8 cellular contexts compared by ENCODE assay signal in genomic region chr20:33859157-33859695, GRCh38. TPM values are rescaled to one million over a fixed set of nuclear protein-coding genes. Genes with fewer than 3 reads are reported as not detected.
DNase-seq lines count a peak whose midpoint lies in the region; ATAC-seq and TF ChIP-seq lines count a peak whose summit lies in the region.

No MANE protein-coding gene starts in this region.

- no peaks in the 10 kb centered on the region for H3K9me3 ChIP-seq in mucosa of descending colon

- peaks cover 6% of the 10 kb centered on the region for H3K4me1 ChIP-seq in mucosa of descending colon (ENCODE audit: low read depth)

- intact Hi-C loops in mucosa of descending colon (cut with DNase I, micrococcal nuclease): no loop called here

- ATAC-seq in HG03097 (IDR thresholded peaks at IDR 0.05; ENCODE audit: low FRiP score, unreplicated experiment) (peak; percentile 52), mucosa of descending colon (peak; percentile 25), GM21576 (IDR thresholded peaks at IDR 0.05; ENCODE audit: unreplicated experiment) (no peak)

- H3K4me3 ChIP-seq in mucosa of descending colon: no peak overlapping the region
- H3K4me3 ChIP-seq in coronary artery: no peak overlapping the region

- no peaks in the 10 kb centered on the region for H3K27me3 Mint-ChIP-seq in activated T-cell treated with anti-CD3 and anti-CD28 coated beads, Interleukin-2, amount 50 U/mL, for 24 hours

- peaks cover 4% of the 10 kb centered on the region for H3K36me3 ChIP-seq in mucosa of descending colon (ENCODE audit: low read depth)

- H3K9me3 Mint-ChIP-seq in activated T-cell treated with anti-CD3 and anti-CD28 coated beads, Interleukin-2, amount 50 U/mL, for 24 hours: no peaks in the 10 kb centered on the region

- H3K27ac ChIP-seq in coronary artery: peak overlapping the region in 1 of 2 donors; percentile 16

- H3K27ac Mint-ChIP-seq in activated T-cell treated with anti-CD3 and anti-CD28 coated beads, Interleukin-2, amount 50 U/mL, for 24 hours: peak overlapping the region; percentile 86

- peaks cover 32% of the 10 kb centered on the region for H3K36me3 Mint-ChIP-seq in activated T-cell treated with anti-CD3 and anti-CD28 coated beads, Interleukin-2, amount 50 U/mL, for 24 hours (ENCODE audit: low read depth)

- peaks cover 30% of the 10 kb centered on the region for H3K4me1 Mint-ChIP-seq in activated T-cell treated with anti-CD3 and anti-CD28 coated beads, Interleukin-2, amount 50 U/mL, for 24 hours (ENCODE audit: low read depth)

- DNase-seq in Daoy (ENCODE audit: low read depth): peak; percentile 9
- DNase-seq in activated T-cell treated with anti-CD3 and anti-CD28 coated beads, Interleukin-2, amount 50 U/mL, for 24 hours: peak; percentile 51
- DNase-seq in mucosa of descending colon: no peak
- DNase-seq in coronary artery (ENCODE audit: low spot score): no peak
- no peak for DNase-seq in NCI-H2196 (lab: John Stamatoyannopoulos, UW; ENCODE audit: unreplicated experiment)
- DNase-seq in HuH-7.5 (ENCODE audit: low spot score): no peak

- no peak overlapping the region for H3K4me3 Mint-ChIP-seq in activated T-cell treated with anti-CD3 and anti-CD28 coated beads, Interleukin-2, amount 50 U/mL, for 24 hours

- no peak for TF ChIP-seq CTCF in mucosa of descending colon (IDR thresholded peaks at IDR 0.05)
- no peak for TF ChIP-seq CTCF in coronary artery (IDR thresholded peaks at IDR 0.05)

RNA-seq across cellular contexts. Expression of gene CHMP4B, which starts 48.1 kb away (rescaled TPM):
- 31.9 and 38.5 TPM in 2 replicates for total RNA-seq in Daoy (2014; rRNA removed; shearing (Covaris generic))
- total RNA-seq in mucosa of descending colon: 100 to 1,000 TPM; 167 to 230 (median 184) TPM

Comparison
In these comparisons a context has a peak if more than half of its experiments do, and no peak if none do; other contexts are left out.
1. DNase-seq: peak in Daoy (single experiment) and activated T-cell treated with anti-CD3 and anti-CD28 coated beads, Interleukin-2, amount 50 U/mL, for 24 hours (single experiment); none in mucosa of descending colon (0 of 3), coronary artery (single experiment), NCI-H2196 (single experiment) and HuH-7.5 (single experiment).